Comparison of ENCODE assay signal across 10 cellular contexts in the genomic region with DNA sequence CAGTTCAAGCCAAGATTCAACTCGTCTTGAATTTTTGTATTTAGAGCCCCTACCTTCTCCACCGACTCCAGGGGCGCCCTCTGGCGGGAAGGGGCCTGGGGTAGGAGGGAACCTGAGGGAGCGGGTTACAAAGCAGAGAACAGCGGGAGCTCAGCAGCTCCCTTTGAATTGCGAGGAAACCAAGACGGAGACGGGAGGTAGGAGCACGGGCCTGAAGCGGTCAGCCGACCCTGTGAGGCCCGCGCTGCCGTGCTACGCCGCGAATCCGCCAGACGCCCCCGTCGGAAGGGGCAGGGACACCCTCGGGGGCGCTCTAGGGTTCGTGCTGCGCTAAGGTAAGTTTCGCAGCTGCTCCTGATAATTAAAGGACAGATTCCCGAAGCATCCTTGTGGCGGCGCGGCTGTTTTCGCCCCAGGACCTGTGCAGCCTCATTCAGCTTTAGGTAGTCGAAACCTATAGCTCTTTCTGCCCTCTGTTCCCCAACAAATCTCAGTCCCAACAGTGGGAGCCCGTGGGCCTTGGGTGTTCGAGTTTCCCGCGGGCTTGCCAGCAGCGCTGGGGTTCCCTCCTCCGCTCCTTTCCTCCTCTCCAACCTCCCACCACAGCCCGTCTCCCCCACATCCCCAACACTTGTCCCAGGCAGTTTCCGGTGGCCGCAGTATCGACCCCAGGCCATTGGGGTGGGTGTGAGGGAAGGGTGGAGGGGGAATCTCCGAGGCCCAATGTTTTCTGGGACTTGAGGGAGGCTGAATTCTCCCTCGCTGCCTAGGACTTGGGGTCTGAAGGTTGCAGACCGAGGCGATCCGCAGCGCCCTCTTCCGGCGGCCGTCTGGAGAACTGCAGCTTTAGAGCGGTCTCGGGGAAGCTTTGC. TPM values are rescaled to one million over a fixed set of nuclear protein-coding genes. Genes with fewer than 3 reads are reported as not detected.
DNase-seq lines count a peak whose midpoint lies in the region; ATAC-seq, FAIRE-seq and TF ChIP-seq lines count a peak whose summit lies in the region.
"Had no signal": no experiment of that assay in that cellular context is flagged by ENCODE, and none has a peak within 500 bp of the region (broad histone marks: within the 10 kb centered on the region; RNA-seq: fewer than 3 reads in every experiment).

No MANE protein-coding gene starts in this region.

- peak; percentile 40 to 73 (median 60) for ATAC-seq in pancreas
- ATAC-seq in HG02981 (IDR thresholded peaks at IDR 0.05; ENCODE audit: unreplicated experiment): no peak
- ATAC-seq in HG03469 (IDR thresholded peaks at IDR 0.05; ENCODE audit: unreplicated experiment): no peak

- H3K27me3 ChIP-seq in pancreas: peaks cover 3 to 66% (median 8%) of the 10 kb centered on the region in 4 donors

- no peak overlapping the region for H3K27ac ChIP-seq in pancreas

- no peaks in the 10 kb centered on the region for H3K36me3 ChIP-seq in pancreas

- TF ChIP-seq CTCF in GM10266 (IDR thresholded peaks at IDR 0.05; ENCODE audit: control insufficient read depth, insufficient read depth, low read depth, missing control alignments) (peak; percentile 21), pancreas (IDR thresholded peaks at IDR 0.05) (peak in 2 of 4 donors; percentile 31 to 46)

- H3K4me1 ChIP-seq in pancreas: peaks cover 0 to 11% (median 9%) of the 10 kb centered on the region in 3 donors

- no peak overlapping the region for H3K4me3 ChIP-seq in pancreas

- 4 to 6% methylated on average over 54 of the region's 54 CpGs for WGBS in pancreas, 2 donors

- FAIRE-seq in pancreas (lab: Jason Lieb, UNC): no peak

- no peaks in the 10 kb centered on the region for H3K9me3 ChIP-seq in pancreas

- DNase-seq in GM10266 (ENCODE audit: extremely low spot score) (peak; percentile 38), LHCN-M2 (ENCODE audit: low read depth) (peak; percentile 7), ecto neural progenitor cell (ENCODE audit: low spot score) (peak; percentile 89), pancreas (peak in 1 of 6 donors; percentile 80), GM03348 (ENCODE audit: low spot score) (no peak), Ammon's horn (ENCODE audit: low spot score) (no peak)
- DNase-seq: activated B cell treated with CpG ODN at 0.5 μM for 24 hours had no signal

- intact Hi-C loops in pancreas (cut with DNase I): no loop called here

RNA-seq across cellular contexts. Expression of a gene that starts 5.1 kb away (rescaled TPM):
- total RNA-seq in LHCN-M2 (2014; rRNA removed) (not detected in 2 replicates), pancreas (under 1 TPM in 1 of 6 donors, not detected in 5; 0.25 TPM)
- not detected for polyA plus RNA-seq in LHCN-M2 (2012)
- not detected for polyA plus RNA-seq in pancreas
- total RNA-seq: activated B cell treated with CpG ODN at 0.5 μM for 24 hours, glomerular endothelial cell had no signal

RNA-seq across cellular contexts. Expression of a gene that starts 57.3 kb away (rescaled TPM):
- total RNA-seq in LHCN-M2 (2014; rRNA removed): not detected in 2 replicates
- not detected for polyA plus RNA-seq in LHCN-M2 (2012)
- total RNA-seq in pancreas: under 1 TPM in 1 of 6 donors, not detected in 5; 0.31 TPM
- not detected for polyA plus RNA-seq in pancreas
- total RNA-seq: activated B cell treated with CpG ODN at 0.5 μM for 24 hours, glomerular endothelial cell had no signal

Comparison
In these comparisons a context has a peak if more than half of its experiments do, and no peak if none do; other contexts are left out.
1. DNase-seq: peak in GM10266 (single experiment), LHCN-M2 (single experiment) and ecto neural progenitor cell (single experiment); none in GM03348 (single experiment) and Ammon's horn (single experiment).
2. ATAC-seq: peak in pancreas (4 of 4); none in HG02981 (single experiment) and HG03469 (single experiment).